In the genomic region with DNA sequence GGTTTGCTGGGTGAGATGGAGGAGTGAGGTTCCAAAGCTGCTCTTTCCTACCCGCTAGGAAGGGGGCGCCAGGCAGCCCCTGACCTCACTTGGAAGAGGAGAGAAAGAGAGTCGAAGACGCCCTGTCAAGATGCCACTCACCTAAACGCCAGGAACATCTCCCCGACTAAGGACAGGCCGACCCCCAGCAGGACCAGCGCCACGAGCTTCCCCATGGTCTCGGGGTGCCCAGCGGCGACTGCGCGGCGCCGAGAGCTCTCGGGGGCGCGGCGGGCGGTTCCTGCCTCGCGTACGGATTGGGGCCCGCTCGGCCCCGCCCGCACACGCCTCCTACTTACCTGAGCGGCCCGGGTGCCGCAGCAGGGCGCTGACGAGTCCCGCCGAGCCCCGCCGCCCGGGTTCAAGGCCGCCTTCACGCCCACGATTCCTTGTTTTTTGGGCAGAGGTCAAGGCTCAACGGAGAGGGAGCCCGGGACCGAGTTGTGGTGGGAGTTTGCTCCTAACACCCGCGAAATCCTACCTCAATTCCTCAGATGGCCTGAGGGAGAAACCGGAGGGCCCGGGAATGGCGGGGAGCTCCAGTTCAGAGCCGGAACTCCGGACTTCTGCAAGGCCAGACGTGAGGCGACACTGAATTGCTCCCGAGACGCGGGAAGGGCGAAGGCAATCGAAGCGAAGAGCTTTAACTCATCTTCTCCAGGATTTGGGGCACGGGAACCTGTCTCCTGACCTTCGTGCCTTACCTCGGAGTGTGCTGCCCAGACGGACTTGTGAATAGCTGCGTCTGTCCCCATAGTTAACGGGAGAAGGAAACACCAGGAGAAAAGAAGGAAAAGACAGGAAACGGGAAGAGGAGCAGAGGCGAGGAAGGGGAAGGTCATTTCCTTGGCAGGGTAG, we compare ENCODE assay signal across 10 cellular contexts. TPM values are rescaled to one million over a fixed set of nuclear protein-coding genes. Genes with fewer than 3 reads are reported as not detected.
DNase-seq lines count a peak whose midpoint lies in the region; ATAC-seq, FAIRE-seq and TF ChIP-seq lines count a peak whose summit lies in the region.
"Had no signal": no experiment of that assay in that cellular context is flagged by ENCODE, and none has a peak within 500 bp of the region (broad histone marks: within the 10 kb centered on the region; RNA-seq: fewer than 3 reads in every experiment).

Gene PON3 (minus strand): TSS at position 240 of the 897 bp plus-strand sequence. CDS start 25 bp downstream, at position 215.

- peak within 1 kb of the TSS; percentile 93 for H2AFZ ChIP-seq in K562 (ENCODE audit: low read depth, low read length)

- POLR2A ChIA-PET in K562 (lab: Yijun Ruan, JAX): interaction anchor here (0.7 to 1.1 kb wide), 2 partner anchors 8 to 1854 kb away, joined by 3 read pairs; no protein-coding TSS in a partner anchor

- TF ChIP-seq POLR2A in K562 (conservative IDR thresholded peaks at IDR 0.05) (no peak), right lobe of liver (IDR thresholded peaks at IDR 0.05) (peak; percentile 87), upper lobe of left lung (IDR thresholded peaks at IDR 0.05) (peak in 2 of 4 donors; percentile 51 to 86)

- H3K36me3 ChIP-seq in K562 (ENCODE audit: control insufficient read depth, insufficient read depth, low read length) (no peaks in the 10 kb centered on the region), right lobe of liver (no peaks in the 10 kb centered on the region), upper lobe of left lung (no peaks in the 10 kb centered on the region), BE2C (no peaks in the 10 kb centered on the region)

- 14% methylated on average over 51 of the region's 68 CpGs for WGBS in K562 (ENCODE audit: insufficient coverage, low coverage, missing lambda C conversion rate)
- WGBS in right lobe of liver (ENCODE audit: insufficient coverage, low coverage, low lambda C conversion rate, missing lambda C conversion rate): 6% methylated on average over 39 of the region's 68 CpGs
- WGBS in upper lobe of left lung, 2 donors: 8 to 17% methylated on average over 13 to 63 of the region's 68 CpGs

- peak within 1 kb of the TSS; percentile 42 for H3K4me3 ChIP-seq in K562
- H3K4me3 ChIP-seq in right lobe of liver: peak within 1 kb of the TSS; percentile 62 to 73 (median 71)
- H3K4me3 ChIP-seq in upper lobe of left lung: peak within 1 kb of the TSS; percentile 3 to 62 (median 55)
- no peak within 1 kb of the TSS for H3K4me3 ChIP-seq in BE2C (ENCODE audit: low read depth, low read length)

- TF ChIP-seq RAD21 in K562 (CRISPR knock-in tag; conservative IDR thresholded peaks at IDR 0.05 in 1 of 2, IDR thresholded peaks at IDR 0.05 in 1 of 2): peak in 1 of 2 experiments; percentile 48; a peak in 2 of 4 replicates

- intact Hi-C loops in K562 (cut with micrococcal nuclease) (loop anchor here (2.0 kb wide), 1 partner anchor 80 kb away; no protein-coding TSS in a partner anchor), right lobe of liver (cut with DNase I) (no loop called here)

- TF ChIP-seq CTCF in GM10266 (IDR thresholded peaks at IDR 0.05; ENCODE audit: control insufficient read depth, insufficient read depth, low read depth, missing control alignments) (peak; percentile 45), K562 (IDR thresholded peaks at IDR 0.05 in 2 of 3, conservative IDR thresholded peaks at IDR 0.05 in 1 of 3; ENCODE audit: insufficient read depth in 2 of 3, low read depth in 1 of 3, low read length in 3 of 3) (peak; percentile 69 to 87 (median 77)), right lobe of liver (IDR thresholded peaks at IDR 0.05) (peak; percentile 32 to 50 (median 47)), upper lobe of left lung (IDR thresholded peaks at IDR 0.05) (peak in 4 of 6 experiments; percentile 9 to 50 (median 44)), BE2C (IDR thresholded peaks at IDR 0.05; ENCODE audit: low read depth, low read length) (no peak)

- peaks cover 0 to 8% of the 10 kb centered on the region in 2 experiments; a peak in 3 of 5 replicates for H3K4me1 ChIP-seq in K562 (replicated peaks in 1 of 2; ENCODE audit: control insufficient read depth in 2 of 2, insufficient read depth in 2 of 2, low read length in 2 of 2)
- H3K4me1 ChIP-seq in right lobe of liver: peaks cover 0 to 37% (median 0%) of the 10 kb centered on the region in 4 donors
- H3K4me1 ChIP-seq in upper lobe of left lung: peaks cover 0 to 11% (median 0%) of the 10 kb centered on the region in 4 donors
- H3K4me1 ChIP-seq in BE2C: no peaks in the 10 kb centered on the region

- DNase-seq in GM10266 (ENCODE audit: extremely low spot score): peak; percentile 73
- DNase-seq in HuH-7.5 (ENCODE audit: low spot score): peak; percentile 45
- DNase-seq in K562 (ENCODE audit: extremely low read depth in 1 of 4, low spot score in 3 of 4): peak; percentile 41 to 76 (median 62)
- peak; percentile 77 to 90 (median 88) for DNase-seq in right lobe of liver
- DNase-seq in upper lobe of left lung: peak; percentile 69 to 92
- no peak for DNase-seq in BE2C

- TF ChIP-seq EP300 in K562 (IDR thresholded peaks at IDR 0.05; ENCODE audit: low read length) (no peak), upper lobe of left lung (IDR thresholded peaks at IDR 0.05) (no peak)

- no TSS peak for BruUV-seq in K562 (replicated peaks; lab: Mats Ljungman, UMichigan)

- ATAC-seq in K562 (peak; percentile 97), right lobe of liver (peak; percentile 81 to 93 (median 87)), upper lobe of left lung (ENCODE audit: low FRiP score in 2 of 2) (peak; percentile 81 to 93), HG03095 (IDR thresholded peaks at IDR 0.05; ENCODE audit: unreplicated experiment) (no peak), HG03097 (IDR thresholded peaks at IDR 0.05; ENCODE audit: low FRiP score, unreplicated experiment) (no peak)

- in situ Hi-C loops in K562 (cut with MboI): no loop called here

- no peaks in the 10 kb centered on the region for H3K9me3 ChIP-seq in K562 (replicated peaks; ENCODE audit: control insufficient read depth, insufficient read depth, low read depth, low read length)
- H3K9me3 ChIP-seq in right lobe of liver: no peaks in the 10 kb centered on the region
- no peaks in the 10 kb centered on the region for H3K9me3 ChIP-seq in upper lobe of left lung
- no peaks in the 10 kb centered on the region for H3K9me3 ChIP-seq in BE2C

- H3K4me2 ChIP-seq in K562 (ENCODE audit: insufficient read depth, low read length): peak within 1 kb of the TSS; percentile 81

- H3K9ac ChIP-seq in K562 (ENCODE audit: insufficient read depth in 1 of 2, low read depth in 2 of 2, low read length in 2 of 2): peak within 1 kb of the TSS; percentile 26 to 82; a peak in 3 of 4 replicates

- peak; percentile 65 for FAIRE-seq in K562 (lab: Jason Lieb, UNC)

- H4K20me1 ChIP-seq in K562 (replicated peaks; ENCODE audit: control insufficient read depth, insufficient read depth, low read length): no peaks in the 10 kb centered on the region

- CTCF ChIA-PET in K562 (lab: Yijun Ruan, JAX; ENCODE audit: low intra/inter-chr PET ratio): interaction anchor here (1.5 kb wide), 1 partner anchor 80 kb away, joined by 4 read pairs; no protein-coding TSS in a partner anchor

- H3K27ac ChIP-seq in K562 (ENCODE audit: extremely low read depth, low read depth, low read length) (no peak within 1 kb of the TSS), right lobe of liver (peak within 1 kb of the TSS; percentile 61 to 96 (median 96)), upper lobe of left lung (peak within 1 kb of the TSS; percentile 36 to 86 (median 76))

- no peaks in the 10 kb centered on the region for H3K79me2 ChIP-seq in K562 (ENCODE audit: control insufficient read depth, insufficient read depth, low read length)

- H3K27me3 ChIP-seq in K562 (ENCODE audit: control insufficient read depth in 2 of 2, insufficient read depth in 2 of 2, low read length in 2 of 2): peaks cover 11 to 22% of the 10 kb centered on the region in 2 experiments; a peak in 4 of 5 replicates
- no peaks in the 10 kb centered on the region for H3K27me3 ChIP-seq in right lobe of liver
- no peaks in the 10 kb centered on the region for H3K27me3 ChIP-seq in upper lobe of left lung
- no peaks in the 10 kb centered on the region; the same call in 1 of the 2 replicates for H3K27me3 ChIP-seq in BE2C

- H3K9me1 ChIP-seq in K562 (ENCODE audit: control insufficient read depth, insufficient read depth, low read length): no peaks in the 10 kb centered on the region

TF ChIP-seq in K562, 482 proteins besides CTCF, POLR2A, EP300 and RAD21 (continues in another document):
- TF ChIP-seq ZNF384 (IDR thresholded peaks at IDR 0.05; ENCODE audit: low read depth, low read length) (no peak), JUND (IDR thresholded peaks at IDR 0.05; ENCODE audit: borderline replicate concordance, low read depth, low read length) (peak; percentile 13; the same call in 1 of the 2 replicates), JUND (tag; IDR thresholded peaks at IDR 0.05; ENCODE audit: borderline replicate concordance, low read depth, low read length) (no peak), MEIS2 (IDR thresholded peaks at IDR 0.05; ENCODE audit: partially characterized antibody) (peak; percentile 19), MAZ (CRISPR knock-in tag; conservative IDR thresholded peaks at IDR 0.05 in 1 of 2, IDR thresholded peaks at IDR 0.05 in 1 of 2) (peak; percentile 12 to 33; a peak in 1 of 4 replicates), RCOR1 (IDR thresholded peaks at IDR 0.05; ENCODE audit: borderline replicate concordance in 1 of 2, low read depth in 2 of 2, low read length in 2 of 2) (peak in 1 of 2 experiments; percentile 57; a peak in 1 of 4 replicates), ARID2 (IDR thresholded peaks at IDR 0.05) (no peak), RBFOX2 (IDR thresholded peaks at IDR 0.05; ENCODE audit: low read depth, low read length) (0 out of 2 replicates have a peak, but pooled peaks have one; percentile 36)

RNA-seq across cellular contexts. Expression of gene PON3, which starts in this region (rescaled TPM):
- total RNA-seq in K562 (2011; cell fraction: chromatin; rRNA removed; ENCODE audit: low replicate concordance): not detected in 2 replicates
- total RNA-seq in K562 (2011; cell fraction: nucleolus; rRNA removed): 0.39 TPM in 1 of 2 replicates, not detected in the other
- not detected in 2 replicates for total RNA-seq in K562 (2011; cell fraction: nucleoplasm; rRNA removed)
- total RNA-seq in K562 (2014; rRNA removed): not detected in 2 replicates
- not detected in 2 replicates for total RNA-seq in K562 (2014; rRNA removed; fragmentation: Illumina TruSeq; extraction: Trizol)
- 0.18 TPM in 1 of 2 replicates, not detected in the other for total RNA-seq in K562 (2015; rRNA removed; fragmentation: Illumina TruSeq; extraction: Trizol)
- total RNA-seq in K562 (2021): not detected in 2 replicates
- 0.38 TPM in 1 of 2 replicates, not detected in the other for polyA plus RNA-seq in K562 (2011; rRNA removed)
- polyA plus RNA-seq in K562 (2011; cell fraction: cytosol; rRNA removed): not detected in 2 replicates
- not detected in 2 replicates for polyA plus RNA-seq in K562 (2011; cell fraction: nucleus; rRNA removed)
- polyA plus RNA-seq in K562 (2012): 0.08 TPM in 1 of 2 replicates, not detected in the other
- polyA plus RNA-seq in K562 (2014; fragmentation: Illumina TruSeq; extraction: Trizol): not detected in 2 replicates
- polyA plus RNA-seq in K562 (2014; fragmentation: Nextera tagmentation; extraction: Ambion mirVana): under 1 TPM in 1 of 2 experiments, not detected in 1; 0.15 TPM
- polyA plus RNA-seq in K562 (2014; rRNA removed): not detected in 2 replicates
- 0.21 TPM in 1 of 2 replicates, not detected in the other for polyA minus RNA-seq in K562 (2011; rRNA and poly(A)+ RNA removed)
- not detected in 2 replicates for polyA minus RNA-seq in K562 (2011; cell fraction: cytosol; rRNA and poly(A)+ RNA removed)
- 0.11 and 0.13 TPM in 2 replicates for polyA minus RNA-seq in K562 (2011; cell fraction: nucleus; rRNA and poly(A)+ RNA removed)
- total RNA-seq in right lobe of liver: 100 to 1,000 TPM; 149 to 328 (median 193) TPM
- 10 to 100 TPM; 10.4 to 67.2 (median 23.2) TPM for total RNA-seq in upper lobe of left lung
- not detected for polyA plus RNA-seq in BE2C (2012; ENCODE audit: insufficient read depth, insufficient read length, low read depth)
- total RNA-seq: glomerular endothelial cell, HT1080 had no signal

Comparison
In these comparisons a context has a peak if more than half of its experiments do, and no peak if none do; other contexts are left out.
1. RNA of gene PON3 (total RNA-seq): 149 to 328 TPM in right lobe of liver and 10.4 to 67.2 TPM in upper lobe of left lung; 0.18 to 0.39 TPM in K562; every median in the first group is over 4 times any median in the second.
2. Peak in DNase-seq, ATAC-seq, H3K4me3 ChIP-seq, H3K9ac ChIP-seq and H3K4me2 ChIP-seq in K562; RNA of the gene not detected or under 1 TPM.
3. ATAC-seq: peak in right lobe of liver (4 of 4) and upper lobe of left lung (2 of 2); none in HG03095 (single experiment) and HG03097 (single experiment).